1 cellular context compared by ENCODE assay signal in genomic region chr3:46986782-46987484, GRCh38.
TF ChIP-seq lines count a peak whose summit lies in the region.

No MANE protein-coding gene starts in this region.

TF ChIP-seq in K562, 482 proteins besides CTCF, POLR2A, EP300 and RAD21 (continued from another document and continues in another):
- TF ChIP-seq ZBTB7A (IDR thresholded peaks at IDR 0.05; ENCODE audit: borderline replicate concordance, control insufficient read depth, low read depth, low read length) (peak; percentile 86; the same call in 1 of the 2 replicates), ZNF274 (IDR thresholded peaks at IDR 0.05; ENCODE audit: borderline replicate concordance, low read depth, low read length) (no peak), NRF1 (conservative IDR thresholded peaks at IDR 0.05 in 1 of 2, IDR thresholded peaks at IDR 0.05 in 1 of 2) (no peak), POU5F1 (IDR thresholded peaks at IDR 0.05; ENCODE audit: borderline replicate concordance, low read depth, low read length, partially characterized antibody) (no peak), NBN (IDR thresholded peaks at IDR 0.05; ENCODE audit: low read depth) (no peak), JUNB (CRISPR knock-in tag; conservative IDR thresholded peaks at IDR 0.05) (no peak), GATAD2B (IDR thresholded peaks at IDR 0.05; ENCODE audit: borderline replicate concordance) (peak; percentile 10; the same call in 1 of the 2 replicates), ZZZ3 (IDR thresholded peaks at IDR 0.05) (no peak), CBX2 (IDR thresholded peaks at IDR 0.05; ENCODE audit: insufficient read depth, low read length, poor library complexity, severe bottlenecking) (no peak), RBFOX2 (IDR thresholded peaks at IDR 0.05; ENCODE audit: low read depth, low read length) (no peak), NCOA6 (IDR thresholded peaks at IDR 0.05) (no peak), ZNF583 (CRISPR knock-in tag; IDR thresholded peaks at IDR 0.05) (no peak), MEF2A (IDR thresholded peaks at IDR 0.05; ENCODE audit: control insufficient read depth, low read depth, low read length) (no peak), ZNF134 (CRISPR knock-in tag; conservative IDR thresholded peaks at IDR 0.05) (no peak), HDAC2 (IDR thresholded peaks at IDR 0.05) (peak; percentile 76; the same call in 1 of the 2 replicates), PHF21A (IDR thresholded peaks at IDR 0.05; ENCODE audit: borderline replicate concordance, low read depth) (no peak), ZNF143 (CRISPR knock-in tag; IDR thresholded peaks at IDR 0.05) (0 out of 2 replicates have a peak, but pooled peaks have one; percentile 21), SMAD2 (IDR thresholded peaks at IDR 0.05; ENCODE audit: low read depth, low read length) (no peak), CBFA2T2 (conservative IDR thresholded peaks at IDR 0.05) (no peak), ZNF431 (CRISPR knock-in tag; IDR thresholded peaks at IDR 0.05) (no peak), SREBF1 (IDR thresholded peaks at IDR 0.05; ENCODE audit: borderline replicate concordance, low read depth, low read length) (no peak), RCOR1 (IDR thresholded peaks at IDR 0.05; ENCODE audit: borderline replicate concordance in 1 of 2, low read depth in 2 of 2, low read length in 2 of 2) (peak; percentile 29 to 89; a peak in 2 of 4 replicates), NFIC (IDR thresholded peaks at IDR 0.05) (no peak), BRCA1 (IDR thresholded peaks at IDR 0.05) (no peak), BRCA1 (CRISPR knock-in tag; IDR thresholded peaks at IDR 0.05) (no peak), BCLAF1 (IDR thresholded peaks at IDR 0.05; ENCODE audit: borderline replicate concordance in 1 of 2, control insufficient read depth in 1 of 2, low read depth in 2 of 2, low read length in 1 of 2) (0 out of 4 replicates have a peak, but pooled peaks of 1 of the 2 experiments have one; percentile 33), TEAD1 (CRISPR knock-in tag; IDR thresholded peaks at IDR 0.05) (peak in 1 of 2 experiments; percentile 13; a peak in 1 of 4 replicates), ZNF354B (CRISPR knock-in tag; IDR thresholded peaks at IDR 0.05) (no peak), FOXA3 (CRISPR knock-in tag; conservative IDR thresholded peaks at IDR 0.05 in 1 of 2, IDR thresholded peaks at IDR 0.05 in 1 of 2) (peak in 1 of 2 experiments; percentile 27; a peak in 1 of 4 replicates), PCBP2 (IDR thresholded peaks at IDR 0.05; ENCODE audit: low read depth, low read length, poor library complexity, severe bottlenecking) (no peak), ZNF318 (IDR thresholded peaks at IDR 0.05; ENCODE audit: borderline replicate concordance in 1 of 2, low read depth in 1 of 2) (0 out of 4 replicates have a peak, but pooled peaks of 1 of the 2 experiments have one; percentile 60), ZKSCAN1 (IDR thresholded peaks at IDR 0.05; ENCODE audit: low read depth, low read length) (no peak), SOX6 (IDR thresholded peaks at IDR 0.05) (peak; percentile 44; the same call in 1 of the 2 replicates), SMARCB1 (IDR thresholded peaks at IDR 0.05; ENCODE audit: insufficient read length, low read depth) (no peak), ZNF445 (CRISPR knock-in tag; IDR thresholded peaks at IDR 0.05; ENCODE audit: low read depth) (no peak), ZNF224 (CRISPR knock-in tag; IDR thresholded peaks at IDR 0.05) (no peak), ZHX1 (conservative IDR thresholded peaks at IDR 0.05; ENCODE audit: low read length) (no peak), NCOR1 (IDR thresholded peaks at IDR 0.05) (no peak; the same call in 1 of the 2 replicates), SNIP1 (IDR thresholded peaks at IDR 0.05; ENCODE audit: low read depth) (no peak)
- TF ChIP-seq, protein P1, sequence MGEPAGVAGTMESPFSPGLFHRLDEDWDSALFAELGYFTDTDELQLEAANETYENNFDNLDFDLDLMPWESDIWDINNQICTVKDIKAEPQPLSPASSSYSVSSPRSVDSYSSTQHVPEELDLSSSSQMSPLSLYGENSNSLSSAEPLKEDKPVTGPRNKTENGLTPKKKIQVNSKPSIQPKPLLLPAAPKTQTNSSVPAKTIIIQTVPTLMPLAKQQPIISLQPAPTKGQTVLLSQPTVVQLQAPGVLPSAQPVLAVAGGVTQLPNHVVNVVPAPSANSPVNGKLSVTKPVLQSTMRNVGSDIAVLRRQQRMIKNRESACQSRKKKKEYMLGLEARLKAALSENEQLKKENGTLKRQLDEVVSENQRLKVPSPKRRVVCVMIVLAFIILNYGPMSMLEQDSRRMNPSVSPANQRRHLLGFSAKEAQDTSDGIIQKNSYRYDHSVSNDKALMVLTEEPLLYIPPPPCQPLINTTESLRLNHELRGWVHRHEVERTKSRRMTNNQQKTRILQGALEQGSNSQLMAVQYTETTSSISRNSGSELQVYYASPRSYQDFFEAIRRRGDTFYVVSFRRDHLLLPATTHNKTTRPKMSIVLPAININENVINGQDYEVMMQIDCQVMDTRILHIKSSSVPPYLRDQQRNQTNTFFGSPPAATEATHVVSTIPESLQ (CRISPR knock-in tag; IDR thresholded peaks at IDR 0.05) = 0 out of 2 replicates have a peak, but pooled peaks have one; percentile 11
- TF ChIP-seq, protein P2, sequence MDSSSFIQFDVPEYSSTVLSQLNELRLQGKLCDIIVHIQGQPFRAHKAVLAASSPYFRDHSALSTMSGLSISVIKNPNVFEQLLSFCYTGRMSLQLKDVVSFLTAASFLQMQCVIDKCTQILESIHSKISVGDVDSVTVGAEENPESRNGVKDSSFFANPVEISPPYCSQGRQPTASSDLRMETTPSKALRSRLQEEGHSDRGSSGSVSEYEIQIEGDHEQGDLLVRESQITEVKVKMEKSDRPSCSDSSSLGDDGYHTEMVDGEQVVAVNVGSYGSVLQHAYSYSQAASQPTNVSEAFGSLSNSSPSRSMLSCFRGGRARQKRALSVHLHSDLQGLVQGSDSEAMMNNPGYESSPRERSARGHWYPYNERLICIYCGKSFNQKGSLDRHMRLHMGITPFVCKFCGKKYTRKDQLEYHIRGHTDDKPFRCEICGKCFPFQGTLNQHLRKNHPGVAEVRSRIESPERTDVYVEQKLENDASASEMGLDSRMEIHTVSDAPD (CRISPR knock-in tag; IDR thresholded peaks at IDR 0.05) = no peak
- TF ChIP-seq, protein P3, sequence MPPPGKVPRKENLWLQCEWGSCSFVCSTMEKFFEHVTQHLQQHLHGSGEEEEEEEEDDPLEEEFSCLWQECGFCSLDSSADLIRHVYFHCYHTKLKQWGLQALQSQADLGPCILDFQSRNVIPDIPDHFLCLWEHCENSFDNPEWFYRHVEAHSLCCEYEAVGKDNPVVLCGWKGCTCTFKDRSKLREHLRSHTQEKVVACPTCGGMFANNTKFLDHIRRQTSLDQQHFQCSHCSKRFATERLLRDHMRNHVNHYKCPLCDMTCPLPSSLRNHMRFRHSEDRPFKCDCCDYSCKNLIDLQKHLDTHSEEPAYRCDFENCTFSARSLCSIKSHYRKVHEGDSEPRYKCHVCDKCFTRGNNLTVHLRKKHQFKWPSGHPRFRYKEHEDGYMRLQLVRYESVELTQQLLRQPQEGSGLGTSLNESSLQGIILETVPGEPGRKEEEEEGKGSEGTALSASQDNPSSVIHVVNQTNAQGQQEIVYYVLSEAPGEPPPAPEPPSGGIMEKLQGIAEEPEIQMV (tag; conservative IDR thresholded peaks at IDR 0.05; ENCODE audit: low read depth) = no peak
